10 cellular contexts compared by ENCODE assay signal in the genomic region with DNA sequence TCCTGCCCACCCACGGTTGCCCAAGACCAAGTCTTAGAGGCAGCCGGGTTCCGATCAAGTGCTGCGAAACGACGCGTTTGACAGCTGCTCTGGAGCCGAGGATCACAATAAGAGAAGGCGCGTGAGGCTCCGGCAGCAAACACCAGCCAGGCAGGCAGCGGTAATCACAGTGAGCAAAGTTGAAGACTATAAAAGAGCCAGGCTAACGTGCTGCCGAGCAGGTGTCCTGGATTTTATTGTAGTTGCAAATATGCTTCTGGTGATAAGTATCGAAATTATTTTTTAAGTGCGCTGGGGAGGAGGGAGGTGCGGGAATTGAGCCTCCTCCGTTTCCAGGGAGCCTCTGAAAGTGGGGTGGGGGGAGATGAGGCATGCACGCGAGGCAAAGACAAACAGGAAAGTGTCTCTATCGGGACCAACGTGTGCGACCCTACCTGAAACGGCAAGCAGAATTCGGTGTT. TPM values are rescaled to one million over a fixed set of nuclear protein-coding genes. Genes with fewer than 3 reads are reported as not detected.
DNase-seq lines count a peak whose midpoint lies in the region; ATAC-seq and TF ChIP-seq lines count a peak whose summit lies in the region.
"Had no signal": no experiment of that assay in that cellular context is flagged by ENCODE, and none has a peak within 500 bp of the region (broad histone marks: within the 10 kb centered on the region; RNA-seq: fewer than 3 reads in every experiment).

No MANE protein-coding gene starts in this region.

- H3K9ac ChIP-seq in mesenchymal stem cell (ENCODE audit: low read length) = no peak overlapping the region

- H3K27ac ChIP-seq in caudate nucleus (ENCODE audit: low read depth, low read length) (peak overlapping the region; percentile 78), mesenchymal stem cell (ENCODE audit: low read length, poor library complexity, severe bottlenecking) (no peak overlapping the region), transverse colon (peak overlapping the region in 3 of 4 donors; percentile 40 to 70 (median 62))

- in situ Hi-C loops in transverse colon (cut with MboI; ENCODE audit: low pct_ligation_motif_present in 1 of 4, low pct_unique_long_range_greater_than_20kb in 1 of 4, low sequenced_read_pairs in 3 of 4) = no loop called here

- H3K4me1 ChIP-seq in mesenchymal stem cell (ENCODE audit: control insufficient read depth, insufficient read depth, low read depth, low read length) = peaks cover 16% of the 10 kb centered on the region
- peaks cover 0 to 22% (median 9%) of the 10 kb centered on the region in 4 donors for H3K4me1 ChIP-seq in transverse colon

- no peaks in the 10 kb centered on the region for H3K36me3 Mint-ChIP-seq in activated CD4-positive, alpha-beta T cell treated with anti-CD3 and anti-CD28 coated beads, Interleukin-2, amount 10 ng/mL, durations not matched to agents 7 days and 5 days (ENCODE audit: low read depth)
- H3K36me3 Mint-ChIP-seq: CD4-positive, CD25-positive, alpha-beta regulatory T cell had no signal

- peak overlapping the region; percentile 24 for H3K4me3 Mint-ChIP-seq in activated CD4-positive, alpha-beta T cell treated with anti-CD3 and anti-CD28 coated beads, Interleukin-2, amount 10 ng/mL, durations not matched to agents 7 days and 5 days

- H3K9me3 ChIP-seq in mesenchymal stem cell (ENCODE audit: control insufficient read depth, low read length) (no peaks in the 10 kb centered on the region), transverse colon (no peaks in the 10 kb centered on the region)

- no peak for TF ChIP-seq EP300 in transverse colon (IDR thresholded peaks at IDR 0.05; ENCODE audit: low read depth)

- H3K36me3 ChIP-seq in mesenchymal stem cell (ENCODE audit: control insufficient read depth in 1 of 2, insufficient read depth in 2 of 2, low read depth in 1 of 2, low read length in 2 of 2) (no peaks in the 10 kb centered on the region), transverse colon (no peaks in the 10 kb centered on the region)

- H3K18ac ChIP-seq in mesenchymal stem cell (ENCODE audit: low read depth in 1 of 2, low read length in 2 of 2) = peak overlapping the region; percentile 80 to 89

- H2BK15ac ChIP-seq in mesenchymal stem cell (ENCODE audit: low read depth, poor library complexity, severe bottlenecking) = no peak overlapping the region

- H2BK12ac ChIP-seq in mesenchymal stem cell (ENCODE audit: low read length in 2 of 2) = peak overlapping the region in 1 of 2 experiments; percentile 89

- H3K27me3 ChIP-seq in mesenchymal stem cell (ENCODE audit: control insufficient read depth in 1 of 2, insufficient read depth in 1 of 2, low read length in 2 of 2) = peaks cover 31 to 33% of the 10 kb centered on the region in 2 experiments
- peaks cover 63% of the 10 kb centered on the region for H3K27me3 ChIP-seq in transverse colon

- H2BK120ac ChIP-seq in mesenchymal stem cell (ENCODE audit: low read depth, low read length) = no peak overlapping the region

- H3K23ac ChIP-seq in mesenchymal stem cell (ENCODE audit: low read length in 2 of 2) = no peak overlapping the region

- H3K27ac Mint-ChIP-seq in activated CD4-positive, alpha-beta T cell treated with anti-CD3 and anti-CD28 coated beads, Interleukin-2, amount 10 ng/mL, durations not matched to agents 7 days and 5 days = no peak overlapping the region
- H3K27ac Mint-ChIP-seq: CD4-positive, CD25-positive, alpha-beta regulatory T cell had no signal

- no peak for DNase-seq in activated CD4-positive, alpha-beta T cell treated with anti-CD3 and anti-CD28 coated beads, Interleukin-2, amount 10 ng/mL, durations not matched to agents 7 days and 5 days
- DNase-seq in activated CD4-positive, alpha-beta T cell treated with anti-CD3 and anti-CD28 coated beads for 1 hour = no peak
- DNase-seq in caudate nucleus (lab: John Stamatoyannopoulos, UW) (peak in 48 of 61 donors; percentile 2 to 75 (median 36)), mesenchymal stem cell (peak; percentile 76), transverse colon (peak; percentile 57), COLO829 (ENCODE audit: low spot score) (no peak), NCI-H187 (lab: John Stamatoyannopoulos, UW) (no peak)
- DNase-seq: CD4-positive, CD25-positive, alpha-beta regulatory T cell had no signal

- peak overlapping the region; percentile 18 for H2AFZ ChIP-seq in mesenchymal stem cell (ENCODE audit: low read depth, low read length)

- H4K8ac ChIP-seq in mesenchymal stem cell (ENCODE audit: low read length) = no peak overlapping the region

- peak overlapping the region in 1 of 2 experiments; percentile 11 for H3K4ac ChIP-seq in mesenchymal stem cell (ENCODE audit: low read depth in 1 of 2, low read length in 2 of 2)

- no peaks in the 10 kb centered on the region for H3K9me3 Mint-ChIP-seq in activated CD4-positive, alpha-beta T cell treated with anti-CD3 and anti-CD28 coated beads, Interleukin-2, amount 10 ng/mL, durations not matched to agents 7 days and 5 days

- POLR2A ChIA-PET in activated CD4-positive, alpha-beta T cell treated with anti-CD3 and anti-CD28 coated beads, Interleukin-2, amount 10 ng/mL, durations not matched to agents 7 days and 5 days (lab: Charles Lee) = no interaction called here

- peak; percentile 35 for TF ChIP-seq POLR2A in transverse colon (IDR thresholded peaks at IDR 0.05)

- peak overlapping the region; percentile 66 for H3K4me2 ChIP-seq in mesenchymal stem cell (ENCODE audit: low read length, poor library complexity, severe bottlenecking)

- no peak for ATAC-seq in GM21786 (IDR thresholded peaks at IDR 0.05; ENCODE audit: unreplicated experiment)

- peaks cover 7% of the 10 kb centered on the region for H3K4me1 Mint-ChIP-seq in activated CD4-positive, alpha-beta T cell treated with anti-CD3 and anti-CD28 coated beads, Interleukin-2, amount 10 ng/mL, durations not matched to agents 7 days and 5 days

- WGBS in mesenchymal stem cell = under 1% methylated on average over 25 of the region's 25 CpGs
- 9% methylated on average over 25 of the region's 25 CpGs; no CpG with 5 or more reads in 1 of the 2 donors for WGBS in transverse colon (ENCODE audit: low coverage in 1 of 2), 2 donors

- no peak overlapping the region for H4K91ac ChIP-seq in mesenchymal stem cell (ENCODE audit: low read length)

- H3K14ac ChIP-seq in mesenchymal stem cell (ENCODE audit: low read length in 2 of 2) = no peak overlapping the region

- CTCF ChIA-PET in activated CD4-positive, alpha-beta T cell treated with anti-CD3 and anti-CD28 coated beads, Interleukin-2, amount 10 ng/mL, durations not matched to agents 7 days and 5 days (lab: Charles Lee) = no interaction called here

- H3K27me3 Mint-ChIP-seq in activated CD4-positive, alpha-beta T cell treated with anti-CD3 and anti-CD28 coated beads, Interleukin-2, amount 10 ng/mL, durations not matched to agents 7 days and 5 days = peaks cover 31% of the 10 kb centered on the region

- H3K4me3 ChIP-seq in mesenchymal stem cell (ENCODE audit: insufficient read depth in 1 of 2, low read depth in 1 of 2, low read length in 2 of 2) = peak overlapping the region; percentile 20 to 73
- H3K4me3 ChIP-seq in transverse colon = peak overlapping the region in 3 of 4 donors; percentile 32 to 63 (median 37)

- H2AK5ac ChIP-seq in mesenchymal stem cell (ENCODE audit: low read length, severe bottlenecking) = no peak overlapping the region

- H3K79me1 ChIP-seq in mesenchymal stem cell (replicated peaks; ENCODE audit: low read length, poor library complexity, severe bottlenecking) = no peaks in the 10 kb centered on the region

- H2BK5ac ChIP-seq in mesenchymal stem cell (ENCODE audit: low read depth, low read length, poor library complexity, severe bottlenecking) = no peak overlapping the region

- no peak for TF ChIP-seq CTCF in transverse colon (IDR thresholded peaks at IDR 0.05)

- intact Hi-C loops in transverse colon (cut with DNase I; ENCODE audit: low total_unique reads) = no loop called here

RNA-seq across cellular contexts. Expression of a gene that starts 0.6 kb away (rescaled TPM):
- not detected for total RNA-seq in activated CD4-positive, alpha-beta T cell treated with anti-CD3 and anti-CD28 coated beads, Interleukin-2, amount 10 ng/mL, durations not matched to agents 7 days and 5 days
- 21.3 TPM for polyA plus RNA-seq in mesenchymal stem cell (2013, experiment 1 of 2)
- polyA plus RNA-seq in mesenchymal stem cell (2013, experiment 2 of 2) = 21.7 TPM
- 1 to 10 TPM; 1.9 to 5.2 (median 3.5) TPM for total RNA-seq in transverse colon
- total RNA-seq: CD4-positive, CD25-positive, alpha-beta regulatory T cell; lung microvascular endothelial cell had no signal
- polyA plus RNA-seq: CD4-positive, CD25-positive, alpha-beta regulatory T cell had no signal

Comparison
In these comparisons a context has a peak if more than half of its experiments do, and no peak if none do; other contexts are left out.
1. DNase-seq: peak in caudate nucleus (48 of 61), mesenchymal stem cell (single experiment) and transverse colon (single experiment); none in activated CD4-positive, alpha-beta T cell treated with anti-CD3 and anti-CD28 coated beads, Interleukin-2, amount 10 ng/mL, durations not matched to agents 7 days and 5 days (single experiment), activated CD4-positive, alpha-beta T cell treated with anti-CD3 and anti-CD28 coated beads for 1 hour (single experiment), COLO829 (single experiment) and NCI-H187 (0 of 2).